ENCODE assay signal across 15 cellular contexts in the genomic region with DNA sequence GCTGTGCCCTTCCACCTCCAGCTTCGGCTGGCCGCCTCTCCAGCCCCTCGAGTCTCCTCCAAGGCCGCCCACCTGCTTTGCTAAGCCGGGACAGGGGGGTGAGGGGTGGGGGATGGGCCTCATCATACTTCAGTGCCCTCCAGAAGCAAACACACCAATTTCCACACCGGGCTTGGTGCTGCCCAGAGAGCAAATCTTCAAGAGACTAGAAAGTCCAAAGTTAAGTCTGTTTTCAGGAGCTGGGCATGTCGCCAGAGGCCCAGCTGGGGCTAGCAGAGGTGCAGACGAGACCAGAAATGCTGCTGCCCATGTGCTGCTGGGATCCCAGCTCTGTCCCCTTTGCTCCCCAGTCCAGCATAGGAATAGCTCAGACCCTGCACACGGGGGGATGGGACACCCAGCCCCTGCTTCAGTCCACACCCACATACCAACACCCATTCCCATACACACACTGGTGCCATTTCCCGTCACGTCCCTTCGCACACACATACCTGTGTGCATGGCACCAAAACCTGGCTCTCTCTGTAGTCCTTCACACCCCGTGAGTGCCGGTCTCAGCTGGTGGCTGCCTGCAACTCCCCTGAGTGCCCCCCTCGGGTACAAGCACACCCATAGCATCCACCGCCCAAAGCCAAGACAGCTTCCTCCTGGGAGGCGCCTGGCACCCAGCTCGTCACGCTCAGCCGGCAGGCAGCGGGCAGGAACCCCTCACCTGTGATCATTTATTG. TPM values are rescaled to one million over a fixed set of nuclear protein-coding genes. Genes with fewer than 3 reads are reported as not detected.
DNase-seq lines count a peak whose midpoint lies in the region; ATAC-seq and TF ChIP-seq lines count a peak whose summit lies in the region.
"Had no signal": no experiment of that assay in that cellular context is flagged by ENCODE, and none has a peak within 500 bp of the region (broad histone marks: within the 10 kb centered on the region; RNA-seq: fewer than 3 reads in every experiment).

No MANE protein-coding gene starts in this region.

- H3K9me3 ChIP-seq in right atrium auricular region (no peaks in the 10 kb centered on the region), aorta (ENCODE audit: control insufficient read depth, low read length) (no peaks in the 10 kb centered on the region)
- H3K9me3 ChIP-seq: gastrocnemius medialis had no signal

- 39% methylated on average over 21 of the region's 21 CpGs for WGBS in aorta, 2 donors

- TF ChIP-seq CTCF in right atrium auricular region (IDR thresholded peaks at IDR 0.05) (no peak), epithelial cell of proximal tubule (conservative IDR thresholded peaks at IDR 0.05; ENCODE audit: low read depth, low read length) (no peak)

- ATAC-seq in Right ventricle myocardium inferior (peak; percentile 30), aorta (ENCODE audit: low FRiP score) (peak; percentile 30), HG02840 (IDR thresholded peaks at IDR 0.05; ENCODE audit: low FRiP score, unreplicated experiment) (no peak), GM18870 (IDR thresholded peaks at IDR 0.05; ENCODE audit: unreplicated experiment) (no peak)
- ATAC-seq: gastrocnemius medialis had no signal

- H3K27ac ChIP-seq in right atrium auricular region (no peak overlapping the region), aorta (ENCODE audit: low read depth in 1 of 2, low read length in 2 of 2) (no peak overlapping the region)
- H3K27ac ChIP-seq: gastrocnemius medialis had no signal

- H3K4me3 ChIP-seq in right atrium auricular region (no peak overlapping the region), epithelial cell of proximal tubule (ENCODE audit: low read depth, low read length) (peak overlapping the region; percentile 40), aorta (ENCODE audit: low read length in 2 of 2) (no peak overlapping the region)
- H3K4me3 ChIP-seq: gastrocnemius medialis, smooth muscle cell had no signal

- intact Hi-C loops in Right ventricle myocardium inferior (cut with DNase I) (no loop called here), aorta (cut with DNase I) (no loop called here)

- DNase-seq in Right ventricle myocardium inferior (ENCODE audit: missing footprints), result no peak
- no peak for DNase-seq in right atrium auricular region (ENCODE audit: low spot score)
- peak; percentile 37 for DNase-seq in epithelial cell of proximal tubule (ENCODE audit: low read depth)
- peak; percentile 22 for DNase-seq in myocyte (ENCODE audit: low read depth)
- DNase-seq in aorta, result peak in 1 of 2 donors; percentile 69
- no peak for DNase-seq in middle frontal gyrus (ENCODE audit: extremely low spot score, low spot score)
- DNase-seq: activated CD4-positive, alpha-beta T cell treated with anti-CD3 and anti-CD28 coated beads, Interleukin-2, amount 10 ng/mL, durations not matched to agents 24 days and 14 days; activated gamma-delta T cell; gastrocnemius medialis; Karpas-422; mesendoderm; NCI-H345 had no signal

- H3K4me1 ChIP-seq in right atrium auricular region (peaks cover 0 to 12% of the 10 kb centered on the region in 2 donors), aorta (ENCODE audit: control insufficient read depth in 1 of 2, insufficient read depth in 2 of 2, low read length in 2 of 2) (no peaks in the 10 kb centered on the region)
- H3K4me1 ChIP-seq: gastrocnemius medialis had no signal

- H3K27me3 ChIP-seq in right atrium auricular region (no peaks in the 10 kb centered on the region), aorta (ENCODE audit: control insufficient read depth in 1 of 2, insufficient read depth in 2 of 2, low read length in 1 of 2) (no peaks in the 10 kb centered on the region)

- H3K36me3 ChIP-seq in right atrium auricular region (no peaks in the 10 kb centered on the region), aorta (ENCODE audit: control insufficient read depth in 1 of 2, insufficient read depth in 2 of 2, low read length in 1 of 2) (no peaks in the 10 kb centered on the region)
- H3K36me3 ChIP-seq: gastrocnemius medialis had no signal

RNA-seq across cellular contexts. Expression of gene SLC6A12, which starts 1.0 kb away (rescaled TPM):
- total RNA-seq in Right ventricle myocardium inferior (0.68 TPM), right atrium auricular region (1 to 10 TPM in 1 of 2 donors, not detected in 1; 1.1 TPM), epithelial cell of proximal tubule (0.07 TPM in 1 of 2 replicates, not detected in the other), myocyte (0.05 TPM in 1 of 2 replicates, not detected in the other), aorta (1 to 10 TPM; 1.3 to 2.2 TPM)
- polyA plus RNA-seq in myocyte (2012), result 0.59 TPM
- under 1 TPM in 1 of 2 donors, not detected in 1; 0.38 TPM for polyA plus RNA-seq in aorta
- total RNA-seq: activated CD4-positive, alpha-beta T cell treated with anti-CD3 and anti-CD28 coated beads, Interleukin-2, amount 10 ng/mL, durations not matched to agents 24 days and 14 days had no signal
- polyA plus RNA-seq: smooth muscle cell had no signal

RNA-seq across cellular contexts. Expression of gene SLC6A13, which starts 49.7 kb away (rescaled TPM):
- total RNA-seq in Right ventricle myocardium inferior (3.2 TPM), right atrium auricular region (1 to 10 TPM; 2.1 to 2.3 TPM), epithelial cell of proximal tubule (0.22 TPM in 1 of 2 replicates, not detected in the other), myocyte (0.51 and 0.94 TPM in 2 replicates), aorta (under 1 TPM in 1 of 2 donors, not detected in 1; 0.90 TPM)
- 3.0 TPM for polyA plus RNA-seq in myocyte (2012)
- not detected for polyA plus RNA-seq in aorta
- total RNA-seq: activated CD4-positive, alpha-beta T cell treated with anti-CD3 and anti-CD28 coated beads, Interleukin-2, amount 10 ng/mL, durations not matched to agents 24 days and 14 days had no signal

Comparison
In these comparisons a context has a peak if more than half of its experiments do, and no peak if none do; other contexts are left out.
1. ATAC-seq: peak in Right ventricle myocardium inferior (single experiment) and aorta (single experiment); none in HG02840 (single experiment) and GM18870 (single experiment).
2. DNase-seq: peak in epithelial cell of proximal tubule (single experiment) and myocyte (single experiment); none in Right ventricle myocardium inferior (single experiment), right atrium auricular region (single experiment) and middle frontal gyrus (single experiment).